ENCODE assay signal across 9 cellular contexts in genomic region chr10:46028584-46029570, GRCh38. TPM values are rescaled to one million over a fixed set of nuclear protein-coding genes. Genes with fewer than 3 reads are reported as not detected.
DNase-seq lines count a peak whose midpoint lies in the region; ATAC-seq and TF ChIP-seq lines count a peak whose summit lies in the region.
"Had no signal": no experiment of that assay in that cellular context is flagged by ENCODE, and none has a peak within 500 bp of the region (broad histone marks: within the 10 kb centered on the region; RNA-seq: fewer than 3 reads in every experiment).

No MANE protein-coding gene starts in this region.

- H3K4me1 ChIP-seq in DOHH2 (ENCODE audit: control insufficient read depth, low read length), result peaks cover 34% of the 10 kb centered on the region
- H3K4me1 ChIP-seq in SJCRH30, result no peaks in the 10 kb centered on the region

- peak overlapping the region; percentile 90 for H3K4me2 ChIP-seq in DOHH2 (ENCODE audit: low read length)

- H3K9me3 Mint-ChIP-seq in IgD-negative memory B cell (no peaks in the 10 kb centered on the region), type B pancreatic cell (peaks cover 3% of the 10 kb centered on the region)

- H3K36me3 ChIP-seq in DOHH2 (ENCODE audit: control insufficient read depth, low read length), result peaks cover 48% of the 10 kb centered on the region
- H3K36me3 ChIP-seq in SJCRH30, result no peaks in the 10 kb centered on the region

- peak overlapping the region; percentile 90 to 99 (median 94) for H3K4me3 Mint-ChIP-seq in IgD-negative memory B cell
- H3K4me3 Mint-ChIP-seq in type B pancreatic cell, result peak overlapping the region; percentile 93

- H3K9me3 ChIP-seq in DOHH2 (ENCODE audit: control insufficient read depth, insufficient read depth, low read length), result no peaks in the 10 kb centered on the region
- H3K9me3 ChIP-seq in SJCRH30 (replicated peaks), result no peaks in the 10 kb centered on the region

- H3K36me3 Mint-ChIP-seq in IgD-negative memory B cell, result peaks cover 2% of the 10 kb centered on the region
- H3K36me3 Mint-ChIP-seq in type B pancreatic cell, result peaks cover 8% of the 10 kb centered on the region

- H3F3A ChIP-seq in DOHH2 (ENCODE audit: control insufficient read depth, insufficient read depth), result peaks cover 3% of the 10 kb centered on the region; the same call in 1 of the 2 replicates

- peaks cover 67% of the 10 kb centered on the region for H3K79me2 ChIP-seq in DOHH2 (ENCODE audit: control insufficient read depth, low read length)

- H3K4me1 Mint-ChIP-seq in IgD-negative memory B cell, result peaks cover 31 to 51% (median 37%) of the 10 kb centered on the region in 3 donors
- H3K4me1 Mint-ChIP-seq in type B pancreatic cell (ENCODE audit: unreplicated experiment), result peaks cover 41% of the 10 kb centered on the region

- H4K20me1 ChIP-seq in DOHH2 (ENCODE audit: control insufficient read depth, insufficient read depth, low read depth, low read length), result peaks cover 36% of the 10 kb centered on the region

- no peaks in the 10 kb centered on the region for H3K27me3 Mint-ChIP-seq in IgD-negative memory B cell
- H3K27me3 Mint-ChIP-seq in type B pancreatic cell, result no peaks in the 10 kb centered on the region

- DNase-seq in SJCRH30 (peak; percentile 11 to 48), choroid plexus epithelial cell (ENCODE audit: low read depth) (peak; percentile 89), medulla oblongata (ENCODE audit: extremely low spot score) (peak; percentile 62), type B pancreatic cell (ENCODE audit: extremely low spot score, unreplicated experiment) (no peak), ecto neural progenitor cell (ENCODE audit: low spot score) (no peak)

- H3K4me3 ChIP-seq in DOHH2 (ENCODE audit: low read length) (peak overlapping the region; percentile 95), SJCRH30 (peak overlapping the region; percentile 85), choroid plexus epithelial cell (ENCODE audit: low read depth, low read length) (peak overlapping the region; percentile 99)

- H3K9me2 ChIP-seq in DOHH2 (replicated peaks; ENCODE audit: control insufficient read depth, low read length), result no peaks in the 10 kb centered on the region

- TF ChIP-seq CTCF in DOHH2 (IDR thresholded peaks at IDR 0.05; ENCODE audit: low read depth, low read length, poor library complexity, severe bottlenecking), result peak; percentile 77
- TF ChIP-seq CTCF in choroid plexus epithelial cell (conservative IDR thresholded peaks at IDR 0.05; ENCODE audit: low read depth, low read length), result peak; percentile 76
- TF ChIP-seq CTCF in type B pancreatic cell (conservative IDR thresholded peaks at IDR 0.05), result peak; percentile 79

- H3K27ac ChIP-seq in DOHH2 (ENCODE audit: low read depth, low read length) (peak overlapping the region; percentile 59; the same call in 1 of the 2 replicates), SJCRH30 (no peak overlapping the region)

- no peaks in the 10 kb centered on the region for H3K27me3 ChIP-seq in DOHH2 (ENCODE audit: control insufficient read depth, low read length)
- H3K27me3 ChIP-seq in SJCRH30, result no peaks in the 10 kb centered on the region

- H3K27ac Mint-ChIP-seq in IgD-negative memory B cell, result peak overlapping the region; percentile 79 to 99 (median 95)
- peak overlapping the region; percentile 96 for H3K27ac Mint-ChIP-seq in type B pancreatic cell

- ATAC-seq in GM19395 (IDR thresholded peaks at IDR 0.05; ENCODE audit: unreplicated experiment), result peak; percentile 32

RNA-seq across cellular contexts. Expression of gene NCOA4, which starts 1.5 kb away (rescaled TPM):
- 110 TPM for polyA plus RNA-seq in IgD-negative memory B cell
- 46.8 and 47.5 TPM in 2 replicates for total RNA-seq in SJCRH30 (2014; rRNA removed; shearing (Covaris generic))
- total RNA-seq in type B pancreatic cell (ENCODE audit: low replicate concordance), result 105 and 135 TPM in 2 replicates

RNA-seq across cellular contexts. Expression of gene MSMB, which starts 17.2 kb away (rescaled TPM):
- polyA plus RNA-seq in IgD-negative memory B cell, result not detected
- total RNA-seq in SJCRH30 (2014; rRNA removed; shearing (Covaris generic)), result not detected in 2 replicates
- total RNA-seq in type B pancreatic cell (ENCODE audit: low replicate concordance), result 5.6 and 7.7 TPM in 2 replicates
- total RNA-seq: glomerular endothelial cell had no signal

RNA-seq across cellular contexts. Expression of gene TIMM23, which starts 56.6 kb away (rescaled TPM):
- 57.9 TPM for polyA plus RNA-seq in IgD-negative memory B cell
- 67.0 and 75.1 TPM in 2 replicates for total RNA-seq in SJCRH30 (2014; rRNA removed; shearing (Covaris generic))
- 62.0 and 65.0 TPM in 2 replicates for total RNA-seq in type B pancreatic cell (ENCODE audit: low replicate concordance)

Comparison
In these comparisons a context has a peak if more than half of its experiments do, and no peak if none do; other contexts are left out.
1. DNase-seq: peak in SJCRH30 (2 of 2), choroid plexus epithelial cell (single experiment) and medulla oblongata (single experiment); none in type B pancreatic cell (single experiment) and ecto neural progenitor cell (single experiment).
2. Peak in every context shown above with its lines, with median percentiles within 50 percentile points of each other: H3K4me3 ChIP-seq and CTCF ChIP-seq.